ENCODE assay signal across 8 cellular contexts in genomic region chr6:32952817-32953739, GRCh38. TPM values are rescaled to one million over a fixed set of nuclear protein-coding genes. Genes with fewer than 3 reads are reported as not detected.
DNase-seq lines count a peak whose midpoint lies in the region; ATAC-seq and TF ChIP-seq lines count a peak whose summit lies in the region.

HLA-DMA (minus strand) TSS chr6:32953097; CDS start chr6:32953036, 61 bp downstream.

- peak; percentile 85 for TF ChIP-seq CTCF in osteocyte (IDR thresholded peaks at IDR 0.05)

- DNase-seq in ELF-1 (ENCODE audit: low read depth, low spot score) (peak; percentile 96), HT1080 (ENCODE audit: low read depth) (peak; percentile 91), SK-N-DZ (ENCODE audit: low spot score) (peak; percentile 61), glomerular visceral epithelial cell (ENCODE audit: extremely low spot score) (peak; percentile 94), osteocyte (ENCODE audit: extremely low spot score, unreplicated experiment) (peak; percentile 93), NCI-H2107 treated with DMSO at 0.1 percent for 48 hours (lab: John Stamatoyannopoulos, UW; ENCODE audit: unreplicated experiment) (no peak)

- H3K4me3 Mint-ChIP-seq in activated naive CD8-positive, alpha-beta T cell, result peak within 1 kb of the TSS; percentile 82
- H3K4me3 Mint-ChIP-seq in osteocyte (ENCODE audit: unreplicated experiment), result no peak within 1 kb of the TSS

- ATAC-seq in GM21447 (IDR thresholded peaks at IDR 0.05; ENCODE audit: unreplicated experiment), result peak; percentile 94

- H3K36me3 Mint-ChIP-seq in activated naive CD8-positive, alpha-beta T cell, result peaks cover 3% of the 10 kb centered on the region
- H3K36me3 Mint-ChIP-seq in osteocyte (ENCODE audit: unreplicated experiment), result peaks cover 4% of the 10 kb centered on the region

- no peaks in the 10 kb centered on the region for H3K9me3 Mint-ChIP-seq in activated naive CD8-positive, alpha-beta T cell (ENCODE audit: low read depth)
- H3K9me3 Mint-ChIP-seq in osteocyte (ENCODE audit: unreplicated experiment), result no peaks in the 10 kb centered on the region

- H3K27me3 Mint-ChIP-seq in activated naive CD8-positive, alpha-beta T cell, result no peaks in the 10 kb centered on the region
- peaks cover 10% of the 10 kb centered on the region for H3K27me3 Mint-ChIP-seq in osteocyte (ENCODE audit: unreplicated experiment)

- H3K4me1 Mint-ChIP-seq in activated naive CD8-positive, alpha-beta T cell (ENCODE audit: low read depth), result peaks cover 56% of the 10 kb centered on the region
- peaks cover 6% of the 10 kb centered on the region for H3K4me1 Mint-ChIP-seq in osteocyte (ENCODE audit: unreplicated experiment)

- H3K27ac Mint-ChIP-seq in activated naive CD8-positive, alpha-beta T cell, result peak within 1 kb of the TSS; percentile 87
- peak within 1 kb of the TSS; percentile 64 for H3K27ac Mint-ChIP-seq in osteocyte (ENCODE audit: unreplicated experiment)

RNA-seq across cellular contexts. Expression of gene HLA-DMA, which starts in this region (rescaled TPM):
- 3.4 and 3.9 TPM in 2 replicates for total RNA-seq in HT1080 (2014; rRNA removed; shearing (Covaris generic))
- 8.5 and 9.1 TPM in 2 replicates for polyA plus RNA-seq in HT1080 (2015; cell fraction: cytosol; rRNA removed)
- polyA plus RNA-seq in HT1080 (2015; cell fraction: nucleus; rRNA removed), result 16.5 and 18.1 TPM in 2 replicates
- polyA plus RNA-seq in SK-N-DZ (2014; cell fraction: cytosol; rRNA removed), result 1.9 and 3.1 TPM in 2 replicates
- 0.62 and 5.1 TPM in 2 replicates for polyA plus RNA-seq in SK-N-DZ (2014; cell fraction: nucleus; rRNA removed)
- 1.3 and 3.0 TPM in 2 replicates for total RNA-seq in osteocyte
